ENCODE assay signal across 8 cellular contexts in genomic region chr19:9913237-9914000, GRCh38. TPM values are rescaled to one million over a fixed set of nuclear protein-coding genes. Genes with fewer than 3 reads are reported as not detected.
DNase-seq lines count a peak whose midpoint lies in the region; ATAC-seq and TF ChIP-seq lines count a peak whose summit lies in the region.

No MANE protein-coding gene starts in this region.

- no peaks in the 10 kb centered on the region for H3K36me3 Mint-ChIP-seq in activated B cell treated with CpG ODN at 0.5 μM for 24 hours (ENCODE audit: low read depth)

- CTCF ChIA-PET in activated B cell treated with CpG ODN at 0.5 μM for 24 hours (lab: Charles Lee) = no interaction called here

- H3K4me1 ChIP-seq in testis = peaks cover 4% of the 10 kb centered on the region

- H3K36me3 ChIP-seq in testis (ENCODE audit: low read depth, missing control alignments) = no peaks in the 10 kb centered on the region

- H3K4me1 Mint-ChIP-seq in activated B cell treated with CpG ODN at 0.5 μM for 24 hours = peaks cover 12% of the 10 kb centered on the region

- peaks cover 36% of the 10 kb centered on the region for H3K27me3 Mint-ChIP-seq in activated B cell treated with CpG ODN at 0.5 μM for 24 hours

- peak; percentile 25 for DNase-seq in activated CD8-positive, alpha-beta memory T cell treated with anti-CD3 and anti-CD28 coated beads, Interleukin-2, amount 50 U/mL, for 4 hours
- DNase-seq in activated CD8-positive, alpha-beta memory T cell treated with anti-CD3 and anti-CD28 coated beads for 24 hours = no peak
- no peak for DNase-seq in activated B cell treated with CpG ODN at 0.5 μM for 24 hours
- DNase-seq in iPS-NIHi7 (ENCODE audit: extremely low spot score) = peak; percentile 70
- DNase-seq in testis = peak; percentile 36
- DNase-seq in Kasumi-1 (lab: John Stamatoyannopoulos, UW) = no peak
- no peak for DNase-seq in activated gamma-delta T cell (lab: John Stamatoyannopoulos, UW)

- TF ChIP-seq CTCF in activated B cell treated with CpG ODN at 0.5 μM for 24 hours (IDR thresholded peaks at IDR 0.05) (no peak), testis (IDR thresholded peaks at IDR 0.05) (no peak)

- no peak overlapping the region for H3K27ac ChIP-seq in testis

- H3K27ac Mint-ChIP-seq in activated B cell treated with CpG ODN at 0.5 μM for 24 hours = no peak overlapping the region

- WGBS in testis, 2 donors = 10 to 12% methylated on average over 7 to 33 of the region's 95 CpGs

- POLR2A ChIA-PET in activated B cell treated with CpG ODN at 0.5 μM for 24 hours (lab: Charles Lee) = interaction anchor here (0.5 kb wide), 1 partner anchor 189 kb away, joined by 3 read pairs; no protein-coding TSS in a partner anchor

- H3K9me3 ChIP-seq in testis = no peaks in the 10 kb centered on the region

- intact Hi-C loops in activated B cell treated with CpG ODN at 0.5 μM for 24 hours (cut with micrococcal nuclease) (loop anchor here (10.0 kb wide), 1 partner anchor 289 kb away; the partner anchor contains the start of gene ZNF561), testis (cut with DNase I; ENCODE audit: low total_unique reads) (no loop called here)

- ATAC-seq in activated B cell treated with CpG ODN at 0.5 μM for 24 hours (ENCODE audit: low read depth) = no peak
- no peak for ATAC-seq in HG03469 (IDR thresholded peaks at IDR 0.05; ENCODE audit: unreplicated experiment)

- no peaks in the 10 kb centered on the region for H3K9me3 Mint-ChIP-seq in activated B cell treated with CpG ODN at 0.5 μM for 24 hours

- no peaks in the 10 kb centered on the region for H3K27me3 ChIP-seq in testis

- H3K4me3 Mint-ChIP-seq in activated B cell treated with CpG ODN at 0.5 μM for 24 hours = peak overlapping the region; percentile 33

- peak overlapping the region; percentile 51 to 53 for H3K4me3 ChIP-seq in testis

- no peak for TF ChIP-seq POLR2A in testis (IDR thresholded peaks at IDR 0.05)

RNA-seq across cellular contexts. Expression of gene OLFM2, which starts 22.9 kb away (rescaled TPM):
- total RNA-seq in activated B cell treated with CpG ODN at 0.5 μM for 24 hours = not detected in 2 replicates
- 10 to 100 TPM; 15.9 to 22.5 TPM for total RNA-seq in testis
- polyA plus RNA-seq in testis (ENCODE audit: insufficient read depth, low read depth, low replicate concordance) = 27.0 TPM

Comparison
In these comparisons a context has a peak if more than half of its experiments do, and no peak if none do; other contexts are left out.
1. DNase-seq: peak in activated CD8-positive, alpha-beta memory T cell treated with anti-CD3 and anti-CD28 coated beads, Interleukin-2, amount 50 U/mL, for 4 hours (single experiment), iPS-NIHi7 (single experiment) and testis (single experiment); none in activated CD8-positive, alpha-beta memory T cell treated with anti-CD3 and anti-CD28 coated beads for 24 hours (single experiment), activated B cell treated with CpG ODN at 0.5 μM for 24 hours (single experiment), Kasumi-1 (0 of 2) and activated gamma-delta T cell (single experiment).
2. RNA of gene OLFM2, which starts 22.9 kb away (total RNA-seq): 15.9 to 22.5 TPM in testis; not detected in activated B cell treated with CpG ODN at 0.5 μM for 24 hours; every median in the first group is over 10 times any median in the second.